Comparison of ENCODE assay signal across 32 cellular contexts in genomic region chr2:68018727-68019126, GRCh38.
"Had no signal": no experiment of that assay in that cellular context is flagged by ENCODE, and none has a peak within 500 bp of the region (broad histone marks: within the 10 kb centered on the region; RNA-seq: fewer than 3 reads in every experiment).

No MANE protein-coding gene starts in this region.

- DNase-seq: activated CD4-positive, alpha-beta memory T cell treated with anti-CD3 and anti-CD28 coated beads, Interleukin-2, amount 10 ng/mL, durations not matched to agents 7 days and 5 days; activated CD4-positive, alpha-beta T cell treated with anti-CD3 and anti-CD28 coated beads, Interleukin-2, amount 10 ng/mL, durations not matched to agents 24 days and 14 days; activated CD4-positive, CD25-positive, alpha-beta regulatory T cell treated with anti-CD3 and anti-CD28 coated beads, Interleukin-2, amount 50 U/mL, for 72 hours; activated CD8-positive, alpha-beta memory T cell treated with anti-CD3 and anti-CD28 coated beads, Interleukin-2, amount 50 U/mL, for 48 hours; activated naive CD8-positive, alpha-beta T cell treated with anti-CD3 and anti-CD28 coated beads, Interleukin-2, amount 50 U/mL, for 24 hours; activated T-cell treated with anti-CD3 and anti-CD28 coated beads, Interleukin-2, amount 50 U/mL, for 24 hours; amygdala; dorsolateral prefrontal cortex; effector memory CD4-positive, alpha-beta T cell; erythroblast; heart left ventricle; hypothalamus; immature natural killer cell; kidney; left colon; mammary epithelial cell; naive B cell; nephron progenitor cell; ovary; retina; stimulated activated CD4-positive, alpha-beta T cell treated with anti-CD3 and anti-CD28 coated beads, Interleukin-12 subunit alpha, Interleukin-12 subunit beta, amount 100 ng/mL, for 4 hours; stimulated activated CD4-positive, alpha-beta T cell treated with anti-CD3 and anti-CD28 coated beads, Interleukin-4, amount 100 ng/mL, for 1 hour; stimulated activated naive CD8-positive, alpha-beta T cell treated with anti-CD3 and anti-CD28 coated beads, Interleukin-15, Interleukin-2, amounts not matched to agents 100 U/mL and 50 U/mL, for 24 hours; T1000; trophoblast cell had no signal

- H3K27ac ChIP-seq: breast epithelium, dorsolateral prefrontal cortex, heart left ventricle, neutrophil, ovary, prostate gland, skin epidermis, thoracic aorta had no signal

- H3K4me1 ChIP-seq: breast epithelium, heart left ventricle, prostate gland had no signal

- H3K36me3 ChIP-seq: breast epithelium, heart left ventricle, neutrophil, ovary, prostate gland, thoracic aorta had no signal

- H3K27me3 ChIP-seq: breast epithelium, heart left ventricle, ovary had no signal

- H3K9me3 ChIP-seq: breast epithelium, heart left ventricle, neutrophil, ovary, prostate gland, thoracic aorta had no signal

- H3K4me3 ChIP-seq: breast epithelium, dorsolateral prefrontal cortex, heart left ventricle, ovary, prostate gland, skin epidermis, thoracic aorta had no signal

- ATAC-seq: activated naive CD8-positive, alpha-beta T cell treated with anti-CD3 and anti-CD28 coated beads, Interleukin-2, amount 50 U/mL, for 24 hours; activated T-helper 17 cell treated with anti-CD3 and anti-CD28 coated beads, Interleukin-2, amount 50 U/mL, for 72 hours; heart left ventricle; left colon; sciatic nerve; stimulated activated naive CD8-positive, alpha-beta T cell treated with anti-CD3 and anti-CD28 coated beads, Interleukin-15, Interleukin-2, amounts not matched to agents 100 U/mL and 50 U/mL, for 24 hours had no signal
